In genomic region chr12:108950991-108951739, GRCh38 we compare ENCODE assay signal across 7 cellular contexts.
A peak's percentile ranks its signal among the peaks of the same experiment; 100 is the strongest.
DNase-seq lines count a peak whose midpoint lies in the region; ATAC-seq, FAIRE-seq and TF ChIP-seq lines count a peak whose summit lies in the region.

No MANE protein-coding gene starts in this region.

- H3K4me1 ChIP-seq in gastrocnemius medialis, result peaks cover 4 to 8% of the 10 kb centered on the region in 2 donors

- no peak for TF ChIP-seq POLR2A in GM12892 (IDR thresholded peaks at IDR 0.05; ENCODE audit: low read depth, low read length)
- no peak for TF ChIP-seq POLR2A in gastrocnemius medialis (IDR thresholded peaks at IDR 0.05)

- peak; percentile 76 for FAIRE-seq in GM12892 (lab: Jason Lieb, UNC)

- no peaks in the 10 kb centered on the region for H3K9me3 ChIP-seq in gastrocnemius medialis

- no peaks in the 10 kb centered on the region for H3K27me3 ChIP-seq in gastrocnemius medialis

- H3K36me3 ChIP-seq in gastrocnemius medialis, result no peaks in the 10 kb centered on the region

- in situ Hi-C loops in gastrocnemius medialis (cut with MboI; ENCODE audit: low sequenced_read_pairs in 4 of 4), result loop anchor here (10.0 to 25.0 kb wide), 4 partner anchors 86 to 314 kb away; partner anchors contain the start of gene SELPLG (in 3 of the 4)

- DNase-seq in GM12892 (ENCODE audit: insufficient read length) (no peak), NCI-H1436 (lab: John Stamatoyannopoulos, UW) (peak; percentile 77), T-helper 2 cell (peak; percentile 31 to 78 (median 53)), anterior cingulate cortex (lab: John Stamatoyannopoulos, UW) (peak in 53 of 58 donors; percentile 2 to 76 (median 35)), hepatic stellate cell (ENCODE audit: low spot score) (peak; percentile 18), gastrocnemius medialis (peak; percentile 34 to 61)

- TF ChIP-seq CTCF in gastrocnemius medialis (IDR thresholded peaks at IDR 0.05 in 4 of 5, conservative IDR thresholded peaks at IDR 0.05 in 1 of 5), result peak; percentile 84 to 92 (median 88)

- intact Hi-C loops in gastrocnemius medialis (cut with DNase I; ENCODE audit: low total_unique reads), result loop anchor here (2.0 to 5.0 kb wide), 6 partner anchors 94 to 388 kb away; partner anchors contain the start of genes ALKBH2, ISCU and SSH1

- ATAC-seq in gastrocnemius medialis, result peak; percentile 77 to 93
- ATAC-seq in HG03521 (IDR thresholded peaks at IDR 0.05; ENCODE audit: unreplicated experiment), result no peak

- no peak overlapping the region for H3K4me3 ChIP-seq in gastrocnemius medialis

- H3K27ac ChIP-seq in gastrocnemius medialis, result no peak overlapping the region
